9 cellular contexts compared by ENCODE assay signal in genomic region chr17:40361925-40362695, GRCh38. TPM values are rescaled to one million over a fixed set of nuclear protein-coding genes. Genes with fewer than 3 reads are reported as not detected.
DNase-seq lines count a peak whose midpoint lies in the region; ATAC-seq and TF ChIP-seq lines count a peak whose summit lies in the region.
"Had no signal": no experiment of that assay in that cellular context is flagged by ENCODE, and none has a peak within 500 bp of the region (broad histone marks: within the 10 kb centered on the region; RNA-seq: fewer than 3 reads in every experiment).

No MANE protein-coding gene starts in this region.

- DNase-seq in activated CD4-positive, alpha-beta T cell treated with anti-CD3 and anti-CD28 coated beads for 36 hours: no peak
- DNase-seq in activated CD4-positive, alpha-beta T cell treated with anti-CD3 and anti-CD28 coated beads, Interleukin-2, amount 50 U/mL, for 1 hour: no peak
- DNase-seq in SJCRH30 (no peak), glutamatergic neuron (no peak), stomach (no peak), NCI-H1092 treated with DMSO at 0.1 percent for 48 hours (lab: John Stamatoyannopoulos, UW) (no peak), body of pancreas (no peak)

- H3K36me3 Mint-ChIP-seq in activated CD4-positive, alpha-beta T cell treated with anti-CD3 and anti-CD28 coated beads for 36 hours (ENCODE audit: low read depth): no peaks in the 10 kb centered on the region
- no peaks in the 10 kb centered on the region for H3K36me3 Mint-ChIP-seq in glutamatergic neuron (ENCODE audit: unreplicated experiment)

- H3K9me3 ChIP-seq in SJCRH30 (replicated peaks) (no peaks in the 10 kb centered on the region), stomach (no peaks in the 10 kb centered on the region), body of pancreas (no peaks in the 10 kb centered on the region)

- H3K4me3 Mint-ChIP-seq in activated CD4-positive, alpha-beta T cell treated with anti-CD3 and anti-CD28 coated beads for 36 hours: peak overlapping the region; percentile 56
- H3K4me3 Mint-ChIP-seq in glutamatergic neuron (ENCODE audit: unreplicated experiment): peak overlapping the region; percentile 57

- no peak overlapping the region for H3K27ac Mint-ChIP-seq in activated CD4-positive, alpha-beta T cell treated with anti-CD3 and anti-CD28 coated beads for 36 hours
- no peak overlapping the region for H3K27ac Mint-ChIP-seq in glutamatergic neuron (ENCODE audit: unreplicated experiment)

- CTCF ChIA-PET in activated CD4-positive, alpha-beta T cell treated with anti-CD3 and anti-CD28 coated beads for 36 hours (lab: Charles Lee): interaction anchor here (0.6 to 10.3 kb wide), 23 partner anchors 10 to 199 kb away, joined by 3 to 150 read pairs (median 4); partner anchors contain the start of genes IGFBP4 and TOP2A

- no peak for TF ChIP-seq POLR2A in stomach (IDR thresholded peaks at IDR 0.05)
- no peak for TF ChIP-seq POLR2A in body of pancreas (IDR thresholded peaks at IDR 0.05)

- H3K36me3 ChIP-seq in SJCRH30 (no peaks in the 10 kb centered on the region), stomach (no peaks in the 10 kb centered on the region), body of pancreas (replicated peaks in 1 of 2; ENCODE audit: insufficient read depth in 1 of 2, low read depth in 2 of 2) (no peaks in the 10 kb centered on the region)

- H3K9me3 Mint-ChIP-seq in activated CD4-positive, alpha-beta T cell treated with anti-CD3 and anti-CD28 coated beads for 36 hours (ENCODE audit: low read depth): no peaks in the 10 kb centered on the region
- peaks cover 9% of the 10 kb centered on the region for H3K9me3 Mint-ChIP-seq in glutamatergic neuron (ENCODE audit: unreplicated experiment)

- H3K4me1 Mint-ChIP-seq in activated CD4-positive, alpha-beta T cell treated with anti-CD3 and anti-CD28 coated beads for 36 hours: peaks cover 20% of the 10 kb centered on the region
- H3K4me1 Mint-ChIP-seq in glutamatergic neuron (ENCODE audit: low read depth, unreplicated experiment): peaks cover 1% of the 10 kb centered on the region

- ATAC-seq in activated CD4-positive, alpha-beta T cell treated with anti-CD3 and anti-CD28 coated beads for 36 hours: peak; percentile 26
- ATAC-seq in HG03135 (IDR thresholded peaks at IDR 0.05; ENCODE audit: unreplicated experiment) (no peak), body of pancreas (no peak)

- POLR2A ChIA-PET in activated CD4-positive, alpha-beta T cell treated with anti-CD3 and anti-CD28 coated beads for 36 hours (lab: Charles Lee): interaction anchor here (0.7 to 1.8 kb wide), 6 partner anchors 55 to 187 kb away, joined by 3 to 8 read pairs (median 4); partner anchors contain the start of gene TOP2A

- H3K27ac ChIP-seq in SJCRH30 (no peak overlapping the region), stomach (peak overlapping the region in 1 of 5 donors; percentile 50), body of pancreas (no peak overlapping the region)

- TF ChIP-seq EP300 in stomach (IDR thresholded peaks at IDR 0.05): no peak

- H3K4me3 ChIP-seq in SJCRH30 (peak overlapping the region; percentile 60), stomach (peak overlapping the region; percentile 54 to 79 (median 62)), body of pancreas (no peak overlapping the region)

- intact Hi-C loops in activated CD4-positive, alpha-beta T cell treated with anti-CD3 and anti-CD28 coated beads for 36 hours (cut with DNase I, micrococcal nuclease): loop anchor here (1.0 to 5.0 kb wide), 7 partner anchors 53 to 455 kb away; partner anchors contain the start of gene IGFBP4 (in 1 of the 2)
- intact Hi-C loops in stomach (cut with DNase I; ENCODE audit: low total_unique reads): loop anchor here (10.0 kb wide), 1 partner anchor 73 kb away; no protein-coding TSS in a partner anchor
- intact Hi-C loops in body of pancreas (cut with DNase I): loop anchor here (5.0 to 10.0 kb wide), 3 partner anchors 73 to 203 kb away; partner anchors contain the start of gene CCR7

- TF ChIP-seq CTCF in glutamatergic neuron (IDR thresholded peaks at IDR 0.05; ENCODE audit: partially characterized antibody, unreplicated experiment) (no peak), stomach (IDR thresholded peaks at IDR 0.05) (no peak), body of pancreas (IDR thresholded peaks at IDR 0.05) (no peak)

- WGBS in stomach, 5 donors: 66 to 69% (median 67%) methylated on average over 20 to 24 of the region's 24 CpGs
- 53 to 61% methylated on average over 13 to 21 of the region's 24 CpGs for WGBS in body of pancreas, 2 donors

- 0 out of 2 replicates have a peak, but pooled peaks cover 2% of the 10 kb centered on the region for H3K4me1 ChIP-seq in SJCRH30
- H3K4me1 ChIP-seq in stomach: peaks cover 9 to 47% (median 33%) of the 10 kb centered on the region in 4 donors
- peaks cover 18% of the 10 kb centered on the region for H3K4me1 ChIP-seq in body of pancreas

- peaks cover 10% of the 10 kb centered on the region for H3K27me3 Mint-ChIP-seq in activated CD4-positive, alpha-beta T cell treated with anti-CD3 and anti-CD28 coated beads for 36 hours
- peaks cover 9% of the 10 kb centered on the region for H3K27me3 Mint-ChIP-seq in glutamatergic neuron (ENCODE audit: unreplicated experiment)

- H3K27me3 ChIP-seq in SJCRH30 (peaks cover 7% of the 10 kb centered on the region; the same call in 1 of the 2 replicates), stomach (peaks cover 0 to 28% (median 0%) of the 10 kb centered on the region in 3 donors), body of pancreas (no peaks in the 10 kb centered on the region)

RNA-seq across cellular contexts. Expression of gene GJD3, which starts 2.4 kb away (rescaled TPM):
- total RNA-seq in activated CD4-positive, alpha-beta T cell treated with anti-CD3 and anti-CD28 coated beads for 36 hours: not detected
- not detected in 2 replicates for total RNA-seq in SJCRH30 (2014; rRNA removed; shearing (Covaris generic))
- total RNA-seq in glutamatergic neuron (ENCODE audit: unreplicated experiment) (not detected), stomach (1 to 10 TPM in 1 of 5 donors, under 1 TPM in 1, not detected in 3; 0.55 to 1.2 TPM), body of pancreas (1 to 10 TPM in 1 of 2 donors, not detected in 1; 1.3 TPM)
- polyA plus RNA-seq in stomach: not detected
- total RNA-seq: T-helper 1 cell treated with Interleukin-12 subunit alpha and Interleukin-12 subunit beta and Interleukin-4 antibody, amounts not matched to agents 30 ng/mL and 1 ng/mL, for 36 hours had no signal

RNA-seq across cellular contexts. Expression of gene RARA, which starts 53.1 kb away (rescaled TPM):
- 10 to 100 TPM; 29.8 to 40.2 TPM for total RNA-seq in activated CD4-positive, alpha-beta T cell treated with anti-CD3 and anti-CD28 coated beads for 36 hours
- total RNA-seq in SJCRH30 (2014; rRNA removed; shearing (Covaris generic)): 42.3 and 43.2 TPM in 2 replicates
- total RNA-seq in glutamatergic neuron (ENCODE audit: unreplicated experiment) (26.2 TPM), stomach (10 to 100 TPM; 14.3 to 40.8 (median 24.6) TPM), body of pancreas (10 to 100 TPM; 11.4 to 13.8 TPM)
- 10 to 100 TPM; 11.2 to 20.0 (median 17.1) TPM for polyA plus RNA-seq in stomach

RNA-seq across cellular contexts. Expression of gene TOP2A, which starts 55.6 kb away (rescaled TPM):
- total RNA-seq in activated CD4-positive, alpha-beta T cell treated with anti-CD3 and anti-CD28 coated beads for 36 hours: 100 to 1,000 TPM; 245 to 322 TPM
- total RNA-seq in SJCRH30 (2014; rRNA removed; shearing (Covaris generic)): 524 and 583 TPM in 2 replicates
- 32.4 TPM for total RNA-seq in glutamatergic neuron (ENCODE audit: unreplicated experiment)
- 100 to 1,000 TPM in 1 of 5 donors, 10 to 100 TPM in 2, 1 to 10 TPM in 2; 8.0 to 129 (median 17.2) TPM for total RNA-seq in stomach
- 10 to 100 TPM in 1 of 3 donors, 1 to 10 TPM in 2; 1.2 to 27.3 (median 9.1) TPM for polyA plus RNA-seq in stomach
- under 1 TPM in 1 of 2 donors, not detected in 1; 0.33 TPM for total RNA-seq in body of pancreas

Comparison
In these comparisons a context has a peak if more than half of its experiments do, and no peak if none do; other contexts are left out.
1. H3K4me3 ChIP-seq: peak in SJCRH30 (single experiment) and stomach (4 of 4); none in body of pancreas (0 of 2).
2. RNA of gene TOP2A, which starts 55.6 kb away (total RNA-seq): 524 to 583 TPM in SJCRH30, 245 to 322 TPM in activated CD4-positive, alpha-beta T cell treated with anti-CD3 and anti-CD28 coated beads for 36 hours, 32.4 TPM in glutamatergic neuron (single experiment) and 8.0 to 129 TPM in stomach; 0.33 TPM in body of pancreas; every median in the first group is over 4 times any median in the second.